9 cellular contexts compared by ENCODE assay signal in genomic region chr6:161418458-161418945, GRCh38.
A peak's percentile ranks its signal among the peaks of the same experiment; 100 is the strongest.
DNase-seq lines count a peak whose midpoint lies in the region; ATAC-seq and TF ChIP-seq lines count a peak whose summit lies in the region.
"Had no signal": no experiment of that assay in that cellular context is flagged by ENCODE, and none has a peak within 500 bp of the region (broad histone marks: within the 10 kb centered on the region; RNA-seq: fewer than 3 reads in every experiment).

No MANE protein-coding gene starts in this region.

- H2AFZ ChIP-seq in KMS-11 (ENCODE audit: low read depth): no peak overlapping the region

- intact Hi-C loops in lower lobe of right lung (cut with DNase I) (no loop called here), upper lobe of right lung (cut with DNase I) (no loop called here)

- no peaks in the 10 kb centered on the region for H4K20me1 ChIP-seq in KMS-11 (ENCODE audit: insufficient read depth)
- H4K20me1 ChIP-seq: BLaER1 had no signal

- no peaks in the 10 kb centered on the region for H3K27me3 ChIP-seq in KMS-11 (ENCODE audit: insufficient read depth, low read depth)
- H3K27me3 ChIP-seq in lower lobe of right lung (ENCODE audit: low read depth): no peaks in the 10 kb centered on the region
- H3K27me3 ChIP-seq in upper lobe of right lung: no peaks in the 10 kb centered on the region
- H3K27me3 ChIP-seq: BLaER1 had no signal

- H3K9me3 ChIP-seq in lower lobe of right lung (no peaks in the 10 kb centered on the region), upper lobe of right lung (no peaks in the 10 kb centered on the region)
- H3K9me3 ChIP-seq: BLaER1 had no signal

- no peak overlapping the region for H3K27ac ChIP-seq in KMS-11
- no peak overlapping the region for H3K27ac ChIP-seq in lower lobe of right lung
- no peak overlapping the region for H3K27ac ChIP-seq in upper lobe of right lung
- H3K27ac ChIP-seq: BLaER1 had no signal

- no peak overlapping the region for H3K4me3 ChIP-seq in KMS-11 (IDR thresholded peaks at IDR 0.05; ENCODE audit: insufficient read depth, low read depth, low read length)
- no peak overlapping the region for H3K4me3 ChIP-seq in lower lobe of right lung
- H3K4me3 ChIP-seq in upper lobe of right lung: no peak overlapping the region
- H3K4me3 ChIP-seq: BLaER1 had no signal

- H3K4me1 ChIP-seq in KMS-11 (ENCODE audit: low read depth, poor library complexity, severe bottlenecking) (no peaks in the 10 kb centered on the region), lower lobe of right lung (no peaks in the 10 kb centered on the region), upper lobe of right lung (no peaks in the 10 kb centered on the region)

- peak; percentile 57 to 60 for DNase-seq in NCI-H2081 (lab: John Stamatoyannopoulos, UW)
- no peak for DNase-seq in NCI-H2081 treated with DMSO at 0.1 percent for 48 hours (lab: John Stamatoyannopoulos, UW)
- peak; percentile 61 for DNase-seq in RKO (ENCODE audit: low spot score)
- DNase-seq in dermis microvascular lymphatic vessel endothelial cell (ENCODE audit: low read depth in 2 of 2): peak; percentile 80 to 83
- no peak for DNase-seq in lower lobe of right lung
- DNase-seq in upper lobe of right lung: no peak

- ATAC-seq in GM19372 (IDR thresholded peaks at IDR 0.05; ENCODE audit: low read depth, unreplicated experiment) (peak; percentile 67), lower lobe of right lung (peak in 1 of 2 donors; percentile 61), upper lobe of right lung (peak; percentile 53)

- no peaks in the 10 kb centered on the region for H3K79me2 ChIP-seq in KMS-11 (ENCODE audit: insufficient read depth, low read depth)

- H3K4me2 ChIP-seq in KMS-11: no peak overlapping the region
- H3K4me2 ChIP-seq: BLaER1 had no signal

- no peak overlapping the region for H3K9ac ChIP-seq in KMS-11
- H3K9ac ChIP-seq: BLaER1 had no signal

- H3K36me3 ChIP-seq in KMS-11 (ENCODE audit: insufficient read depth): no peaks in the 10 kb centered on the region
- H3K36me3 ChIP-seq in lower lobe of right lung: no peaks in the 10 kb centered on the region
- H3K36me3 ChIP-seq in upper lobe of right lung: no peaks in the 10 kb centered on the region
- H3K36me3 ChIP-seq: BLaER1 had no signal

- peak; percentile 84 for TF ChIP-seq CTCF in KMS-11 (conservative IDR thresholded peaks at IDR 0.05; ENCODE audit: low read depth, low read length)
- TF ChIP-seq CTCF in lower lobe of right lung (IDR thresholded peaks at IDR 0.05): peak; percentile 68
- peak; percentile 72 for TF ChIP-seq CTCF in upper lobe of right lung (IDR thresholded peaks at IDR 0.05)

Comparison
In these comparisons a context has a peak if more than half of its experiments do, and no peak if none do; other contexts are left out.
1. DNase-seq: peak in NCI-H2081 (2 of 2), RKO (single experiment) and dermis microvascular lymphatic vessel endothelial cell (2 of 2); none in NCI-H2081 treated with DMSO at 0.1 percent for 48 hours (single experiment), lower lobe of right lung (single experiment) and upper lobe of right lung (single experiment).
2. Peak in every context shown above with its lines, with median percentiles within 50 percentile points of each other: CTCF ChIP-seq.